In genomic region chr18:23131693-23132319, GRCh38 we compare ENCODE assay signal across 8 cellular contexts. TPM values are rescaled to one million over a fixed set of nuclear protein-coding genes. Genes with fewer than 3 reads are reported as not detected.
DNase-seq lines count a peak whose midpoint lies in the region; ATAC-seq, FAIRE-seq and TF ChIP-seq lines count a peak whose summit lies in the region.

No MANE protein-coding gene starts in this region.

- no peak overlapping the region for H3K4me3 Mint-ChIP-seq in T-cell

- H3K9me3 ChIP-seq in K562 (replicated peaks; ENCODE audit: control insufficient read depth, insufficient read depth, low read depth, low read length) = no peaks in the 10 kb centered on the region

- H3K27ac Mint-ChIP-seq in T-cell = no peak overlapping the region

- intact Hi-C loops in K562 (cut with micrococcal nuclease) = loop anchor here (1.0 to 10.0 kb wide), 5 partner anchors 75 to 453 kb away; partner anchors contain the start of genes NPC1 and RMC1

- DNase-seq in NCI-H510A treated with DMSO at 0.1 percent for 48 hours (lab: John Stamatoyannopoulos, UW) = peak; percentile 35
- DNase-seq in NCI-H510A (lab: John Stamatoyannopoulos, UW) = no peak
- DNase-seq in NCI-H1092 treated with DMSO at 0.1 percent for 48 hours (lab: John Stamatoyannopoulos, UW) = peak; percentile 77
- peak in 27 of 34 experiments; percentile 9 to 72 (median 43) for DNase-seq in T-cell
- peak; percentile 79 to 85 (median 82) for DNase-seq in K562 (ENCODE audit: extremely low read depth in 1 of 4, low spot score in 3 of 4)
- peak; percentile 93 for DNase-seq in inferior parietal cortex (ENCODE audit: extremely low spot score)
- peak; percentile 36 for DNase-seq in stimulated activated CD4-positive, alpha-beta T cell treated with anti-CD3 and anti-CD28 coated beads, Interleukin-1b, Interleukin-23, amount 100 ng/mL, for 48 hours

- no peaks in the 10 kb centered on the region for H3K36me3 ChIP-seq in K562 (ENCODE audit: control insufficient read depth, insufficient read depth, low read length)

- H3K79me2 ChIP-seq in K562 (ENCODE audit: control insufficient read depth, insufficient read depth, low read length) = no peaks in the 10 kb centered on the region

- no peaks in the 10 kb centered on the region for H3K9me1 ChIP-seq in K562 (ENCODE audit: control insufficient read depth, insufficient read depth, low read length)

- ATAC-seq in T-cell (replicated peaks in 1 of 4) (peak in 1 of 4 experiments; percentile 41), K562 (peak; percentile 88), HG02973 (IDR thresholded peaks at IDR 0.05; ENCODE audit: unreplicated experiment) (no peak)

- CTCF ChIA-PET in T-cell (lab: Charles Lee) = interaction anchor here (0.6 to 2.2 kb wide), 11 partner anchors 15 to 454 kb away, joined by 3 to 18 read pairs (median 3); partner anchors contain the start of gene NPC1 (in 1 of the 2)
- CTCF ChIA-PET in K562 (lab: Yijun Ruan, JAX; ENCODE audit: low intra/inter-chr PET ratio) = interaction anchor here (1.1 to 2.8 kb wide), 7 partner anchors 61 to 456 kb away, joined by 3 to 18 read pairs (median 5); no protein-coding TSS in a partner anchor

- no peak for TF ChIP-seq EP300 in K562 (IDR thresholded peaks at IDR 0.05; ENCODE audit: low read length)

- peaks cover 28 to 32% of the 10 kb centered on the region in 2 experiments for H3K27me3 ChIP-seq in K562 (ENCODE audit: control insufficient read depth in 2 of 2, insufficient read depth in 2 of 2, low read length in 2 of 2)

- peaks cover 8 to 17% (median 8%) of the 10 kb centered on the region in 3 donors for H3K4me1 Mint-ChIP-seq in T-cell

- in situ Hi-C loops in K562 (cut with MboI) = loop anchor here (5.0 kb wide), 1 partner anchor 280 kb away; no protein-coding TSS in a partner anchor

- FAIRE-seq in K562 (lab: Jason Lieb, UNC) = peak; percentile 96

- H3K4me1 ChIP-seq in K562 (replicated peaks in 1 of 2; ENCODE audit: control insufficient read depth in 2 of 2, insufficient read depth in 2 of 2, low read length in 2 of 2) = peaks cover 0 to 20% of the 10 kb centered on the region in 2 experiments; a peak in 2 of 5 replicates

- TF ChIP-seq POLR2A in K562 (conservative IDR thresholded peaks at IDR 0.05) = no peak

- peak; percentile 75 to 81 (median 81) for TF ChIP-seq CTCF in K562 (IDR thresholded peaks at IDR 0.05 in 2 of 3, conservative IDR thresholded peaks at IDR 0.05 in 1 of 3; ENCODE audit: insufficient read depth in 2 of 3, low read depth in 1 of 3, low read length in 3 of 3)

- no peak overlapping the region for H2AFZ ChIP-seq in K562 (ENCODE audit: low read depth, low read length)

- H4K20me1 ChIP-seq in K562 (replicated peaks; ENCODE audit: control insufficient read depth, insufficient read depth, low read length) = no peaks in the 10 kb centered on the region

- no peak overlapping the region for H3K9ac ChIP-seq in K562 (ENCODE audit: insufficient read depth in 1 of 2, low read depth in 2 of 2, low read length in 2 of 2)

- no peak overlapping the region for H3K4me3 ChIP-seq in K562

- BruUV-seq in K562 (replicated peaks; lab: Mats Ljungman, UMichigan) = no TSS peak

- no peaks in the 10 kb centered on the region for H3K9me3 Mint-ChIP-seq in T-cell

- no peak overlapping the region for H3K27ac ChIP-seq in K562 (ENCODE audit: extremely low read depth, low read depth, low read length)

- H3K27me3 Mint-ChIP-seq in T-cell = peaks cover 20 to 36% of the 10 kb centered on the region in 2 donors

- 7% methylated on average over 8 of the region's 8 CpGs for WGBS in K562 (ENCODE audit: insufficient coverage, low coverage, missing lambda C conversion rate)

- no peaks in the 10 kb centered on the region for H3K36me3 Mint-ChIP-seq in T-cell

- POLR2A ChIA-PET in T-cell (lab: Charles Lee) = no interaction called here
- POLR2A ChIA-PET in K562 (lab: Yijun Ruan, JAX) = no interaction called here

- H3K4me2 ChIP-seq in K562 (ENCODE audit: insufficient read depth, low read length) = no peak overlapping the region

- TF ChIP-seq RAD21 in K562 (CRISPR knock-in tag; conservative IDR thresholded peaks at IDR 0.05 in 1 of 2, IDR thresholded peaks at IDR 0.05 in 1 of 2) = peak; percentile 84 to 90

TF ChIP-seq in K562, 482 proteins besides CTCF, POLR2A, EP300 and RAD21:
- TF ChIP-seq CHD1 (IDR thresholded peaks at IDR 0.05; ENCODE audit: low read length) (no peak), JUND (IDR thresholded peaks at IDR 0.05; ENCODE audit: borderline replicate concordance, low read depth, low read length) (0 out of 2 replicates have a peak, but pooled peaks have one; percentile 23), JUND (tag; IDR thresholded peaks at IDR 0.05; ENCODE audit: borderline replicate concordance, low read depth, low read length) (no peak), ZFPM2 (CRISPR knock-in tag; IDR thresholded peaks at IDR 0.05) (no peak), MCM2 (IDR thresholded peaks at IDR 0.05; ENCODE audit: low read depth) (no peak), RBM25 (IDR thresholded peaks at IDR 0.05; ENCODE audit: low read depth, low read length, severe bottlenecking) (peak; percentile 37), RCOR1 (IDR thresholded peaks at IDR 0.05; ENCODE audit: borderline replicate concordance in 1 of 2, low read depth in 2 of 2, low read length in 2 of 2) (peak in 1 of 2 experiments; percentile 61; a peak in 1 of 4 replicates), LARP7 (IDR thresholded peaks at IDR 0.05) (no peak), SRSF1 (IDR thresholded peaks at IDR 0.05; ENCODE audit: low read depth, low read length) (no peak), SMC3 (conservative IDR thresholded peaks at IDR 0.05; ENCODE audit: insufficient read depth, low read depth, low read length) (peak; percentile 86), TAF15 (IDR thresholded peaks at IDR 0.05; ENCODE audit: low read depth, low read length) (no peak), ZNF668 (CRISPR knock-in tag; IDR thresholded peaks at IDR 0.05) (no peak), MAFG (tag; conservative IDR thresholded peaks at IDR 0.05) (no peak), DIDO1 (tag; IDR thresholded peaks at IDR 0.05; ENCODE audit: low read depth) (no peak), ZNF561 (CRISPR knock-in tag; conservative IDR thresholded peaks at IDR 0.05) (no peak), FUS (optimal IDR thresholded peaks at IDR 0.05; ENCODE audit: low read depth, low read length) (no peak), GATAD2B (IDR thresholded peaks at IDR 0.05; ENCODE audit: borderline replicate concordance) (0 out of 2 replicates have a peak, but pooled peaks have one; percentile 33), SP1 (CRISPR knock-in tag; IDR thresholded peaks at IDR 0.05) (no peak), GTF2E2 (tag; IDR thresholded peaks at IDR 0.05) (no peak), THRAP3 (IDR thresholded peaks at IDR 0.05; ENCODE audit: borderline replicate concordance) (no peak), NONO (IDR thresholded peaks at IDR 0.05; ENCODE audit: low read depth in 2 of 2, low read length in 1 of 2) (no peak), DEAF1 (CRISPR knock-in tag; IDR thresholded peaks at IDR 0.05) (peak; percentile 71), ZNF124 (CRISPR knock-in tag; IDR thresholded peaks at IDR 0.05) (no peak), ZNF224 (CRISPR knock-in tag; IDR thresholded peaks at IDR 0.05) (no peak), HNRNPH1 (optimal IDR thresholded peaks at IDR 0.05; ENCODE audit: low read depth, low read length) (no peak), DACH1 (IDR thresholded peaks at IDR 0.05; ENCODE audit: partially characterized antibody) (no peak), ZZZ3 (IDR thresholded peaks at IDR 0.05) (no peak), PHB (CRISPR knock-in tag; IDR thresholded peaks at IDR 0.05) (no peak)

RNA-seq across cellular contexts. Expression of gene CABLES1, which starts 3.5 kb away (rescaled TPM):
- total RNA-seq in T-cell (1 to 10 TPM in 2 of 5 donors, under 1 TPM in 3; 0.23 to 1.7 (median 0.85) TPM), K562 (2014; rRNA removed) (0.04 and 0.09 TPM in 2 replicates), K562 (2014; rRNA removed; fragmentation: Illumina TruSeq; extraction: Trizol) (not detected in 2 replicates), K562 (2015; rRNA removed; fragmentation: Illumina TruSeq; extraction: Trizol) (not detected in 2 replicates), K562 (2021) (0.07 and 0.09 TPM in 2 replicates)
- total RNA-seq in K562 (2011; cell fraction: chromatin; rRNA removed; ENCODE audit: low replicate concordance) = 0.76 TPM in 1 of 2 replicates, not detected in the other
- total RNA-seq in K562 (2011; cell fraction: nucleolus; rRNA removed) = not detected in 2 replicates
- 0.31 TPM in 1 of 2 replicates, not detected in the other for total RNA-seq in K562 (2011; cell fraction: nucleoplasm; rRNA removed)
- polyA plus RNA-seq in K562 (2011; rRNA removed) (0.04 TPM in 1 of 2 replicates, not detected in the other), K562 (2014; fragmentation: Illumina TruSeq; extraction: Trizol) (0.04 TPM in 1 of 2 replicates, not detected in the other), K562 (2014; fragmentation: Nextera tagmentation; extraction: Ambion mirVana) (under 1 TPM; 0.04 to 0.10 TPM), K562 (2014; rRNA removed) (not detected in 2 replicates)
- polyA plus RNA-seq in K562 (2011; cell fraction: cytosol; rRNA removed) = not detected in 2 replicates
- 0.07 TPM in 1 of 2 replicates, not detected in the other for polyA plus RNA-seq in K562 (2011; cell fraction: nucleus; rRNA removed)
- 0.08 and 0.10 TPM in 2 replicates for polyA plus RNA-seq in K562 (2012)
- not detected in 2 replicates for polyA minus RNA-seq in K562 (2011; rRNA and poly(A)+ RNA removed)
- polyA minus RNA-seq in K562 (2011; cell fraction: cytosol; rRNA and poly(A)+ RNA removed) = not detected in 2 replicates
- polyA minus RNA-seq in K562 (2011; cell fraction: nucleus; rRNA and poly(A)+ RNA removed) = 0.40 TPM in 1 of 2 replicates, not detected in the other
